30 cellular contexts compared by ENCODE assay signal in genomic region chr7:84013616-84014240, GRCh38.
DNase-seq lines count a peak whose midpoint lies in the region; ATAC-seq, FAIRE-seq and TF ChIP-seq lines count a peak whose summit lies in the region.
"Had no signal": no experiment of that assay in that cellular context is flagged by ENCODE, and none has a peak within 500 bp of the region (broad histone marks: within the 10 kb centered on the region; RNA-seq: fewer than 3 reads in every experiment).

No MANE protein-coding gene starts in this region.

- no peaks in the 10 kb centered on the region for H4K20me1 ChIP-seq in H1 (replicated peaks in 1 of 2; ENCODE audit: control insufficient read depth in 1 of 2, insufficient read depth in 2 of 2, low read length in 2 of 2)

- H3K56ac ChIP-seq in H1 (replicated peaks; ENCODE audit: insufficient read length, low read depth, low read length) = no peak overlapping the region

- no peaks in the 10 kb centered on the region for H3K79me1 ChIP-seq in H1 (ENCODE audit: low read depth, low read length)

- peak; percentile 55 for ATAC-seq in GM18868 (IDR thresholded peaks at IDR 0.05; ENCODE audit: unreplicated experiment)
- no peak for ATAC-seq in esophagus mucosa
- no peak for ATAC-seq in GM18520 (IDR thresholded peaks at IDR 0.05; ENCODE audit: unreplicated experiment)
- ATAC-seq: natural killer cell treated with Interleukin-12 subunit alpha and Interleukin-12 subunit beta and Interleukin-15 and Interleukin-18, amount 100 ng/mL, for 72 hours; pancreas; stimulated activated memory B cell treated with anti-CD40 and anti-IgM and Interleukin-4, amounts not matched to agents 10 μg/mL and 1 μg/mL and 100 μg/mL, for 72 hours; upper lobe of right lung had no signal

- no peak overlapping the region for H2AK5ac ChIP-seq in H1 (ENCODE audit: low read depth, low read length)

- H2BK12ac ChIP-seq in H1 (ENCODE audit: low read depth, low read length) = no peak overlapping the region

- no peak overlapping the region for H3K9ac ChIP-seq in H1 (replicated peaks in 1 of 4; ENCODE audit: extremely low read depth in 1 of 4, low read depth in 3 of 4, low read length in 3 of 4)
- H3K9ac ChIP-seq: SK-N-SH had no signal

- H3K27me3 ChIP-seq in H1 (replicated peaks in 1 of 4; ENCODE audit: control insufficient read depth in 3 of 4, extremely low read depth in 1 of 4, insufficient read depth in 3 of 4, low read length in 3 of 4) = no peaks in the 10 kb centered on the region
- H3K27me3 ChIP-seq: adrenal gland, brain microvascular endothelial cell, esophagus muscularis mucosa, hepatocyte, pancreas, upper lobe of right lung had no signal

- no peak overlapping the region for H3K4me2 ChIP-seq in H1 (ENCODE audit: insufficient read depth in 1 of 2, low read depth in 2 of 2, low read length in 2 of 2)
- H3K4me2 ChIP-seq: hepatocyte, SK-N-SH had no signal

- no peak overlapping the region for H2BK120ac ChIP-seq in H1 (replicated peaks; ENCODE audit: low read depth, low read length)

- POLR2A ChIA-PET in H1 (lab: Charles Lee; ENCODE audit: partially characterized antibody) = interaction anchor here (0.6 kb wide), 1 partner anchor 27 kb away, joined by 4 read pairs; no protein-coding TSS in a partner anchor

- H3K4me3 ChIP-seq in H1 (ENCODE audit: extremely low read depth in 1 of 4, insufficient read depth in 2 of 4, low read depth in 3 of 4, low read length in 4 of 4) = no peak overlapping the region
- H3K4me3 ChIP-seq: adrenal gland, esophagus muscularis mucosa, hepatocyte, left ventricle myocardium inferior, pancreas, upper lobe of right lung had no signal

- no peak overlapping the region for H3K4ac ChIP-seq in H1 (replicated peaks; ENCODE audit: insufficient read length, low read depth, low read length)

- TF ChIP-seq RAD21 in H1 (IDR thresholded peaks at IDR 0.05 in 1 of 2, conservative IDR thresholded peaks at IDR 0.05 in 1 of 2; ENCODE audit: low read depth in 2 of 2, low read length in 2 of 2) = no peak

- CTCF ChIA-PET in H1 (lab: Charles Lee; ENCODE audit: partially characterized antibody) = interaction anchor here (0.6 to 1.3 kb wide), 5 partner anchors 9 to 77 kb away, joined by 3 read pairs; no protein-coding TSS in a partner anchor

- H3K23me2 ChIP-seq in H1 (ENCODE audit: low read depth, low read length) = no peaks in the 10 kb centered on the region

- H2BK20ac ChIP-seq in H1 (ENCODE audit: low read length) = no peak overlapping the region

- H3K79me2 ChIP-seq in H1 (ENCODE audit: control insufficient read depth in 1 of 2, insufficient read depth in 2 of 2, low read length in 2 of 2) = no peaks in the 10 kb centered on the region

- peaks cover 0 to 3% (median 0%) of the 10 kb centered on the region in 4 experiments; a peak in 1 of 7 replicates for H3K4me1 ChIP-seq in H1 (replicated peaks in 1 of 4; ENCODE audit: control insufficient read depth in 3 of 4, insufficient read depth in 4 of 4, low read length in 3 of 4)
- H3K4me1 ChIP-seq: adrenal gland, left ventricle myocardium inferior, pancreas, upper lobe of right lung had no signal

- H3K23ac ChIP-seq in H1 (ENCODE audit: insufficient read length) = no peak overlapping the region

- H2AFZ ChIP-seq in H1 (ENCODE audit: low read length) = no peak overlapping the region
- H2AFZ ChIP-seq: hepatocyte had no signal

- no peak for TF ChIP-seq EP300 in H1 (IDR thresholded peaks at IDR 0.05; ENCODE audit: borderline replicate concordance in 1 of 2, low read depth in 2 of 2, low read length in 2 of 2)

- H2BK15ac ChIP-seq in H1 (ENCODE audit: low read length) = no peak overlapping the region

- no peak overlapping the region for H3K27ac ChIP-seq in H1 (ENCODE audit: low read depth, low read length)
- H3K27ac ChIP-seq: adrenal gland, brain microvascular endothelial cell, esophagus muscularis mucosa, hepatocyte, left ventricle myocardium inferior, pancreas, upper lobe of right lung, WERI-Rb-1 had no signal

- no peak overlapping the region for H4K91ac ChIP-seq in H1 (replicated peaks; ENCODE audit: insufficient read length, low read length)

- H4K5ac ChIP-seq in H1 (ENCODE audit: insufficient read length, low read depth, low read length) = no peak overlapping the region

- DNase-seq in ELF-1 (ENCODE audit: low read depth, low spot score) (peak; percentile 14), MV-4-11 (lab: John Stamatoyannopoulos, UW) (peak; percentile 12), H1 (ENCODE audit: low read depth in 1 of 2, low spot score in 2 of 2) (no peak), hypothalamus (lab: John Stamatoyannopoulos, UW) (no peak), NCI-H524 (lab: John Stamatoyannopoulos, UW) (no peak)
- DNase-seq: adrenal gland; brain microvascular endothelial cell; CD4-positive, alpha-beta memory T cell; effector CD8-positive, alpha-beta T cell; HCEC 1CT; KG1; left ventricle myocardium inferior; NCI-H1436 treated with DMSO at 0.1 percent for 48 hours; NCI-H510A treated with DMSO at 0.1 percent for 48 hours; pancreas; RPMI8226; SK-N-SH; stimulated activated CD4-positive, alpha-beta T cell treated with anti-CD3 and anti-CD28 coated beads, Interleukin-2, amount 100 ng/mL, for 48 hours; upper lobe of right lung; WERI-Rb-1 had no signal

- no peaks in the 10 kb centered on the region for H3K9me3 ChIP-seq in H1 (ENCODE audit: insufficient read depth in 2 of 2, low read depth in 1 of 2, low read length in 1 of 2)
- H3K9me3 ChIP-seq: adrenal gland, esophagus muscularis mucosa, left ventricle myocardium inferior, pancreas, SK-N-SH, upper lobe of right lung had no signal

- no peak overlapping the region for H4K8ac ChIP-seq in H1 (ENCODE audit: extremely low read depth, insufficient read depth, low read length)

- H3K14ac ChIP-seq in H1 (ENCODE audit: insufficient read length) = no peak overlapping the region

- 82% methylated on average over 6 of the region's 6 CpGs; no CpG with 5 or more reads in 1 of the 2 experiments for WGBS in H1 (ENCODE audit: extremely low coverage in 1 of 2, insufficient coverage in 1 of 2, insufficient read length in 1 of 2, insufficient replicate concordance in 2 of 2, low coverage in 1 of 2, low lambda C conversion rate in 2 of 2, missing lambda C conversion rate in 1 of 2), 2 experiments

- H3K18ac ChIP-seq in H1 (ENCODE audit: extremely low read depth, low read length) = no peak overlapping the region

- H2BK5ac ChIP-seq in H1 (ENCODE audit: low read depth, low read length) = no peak overlapping the region

- H3K36me3 ChIP-seq in H1 (ENCODE audit: control insufficient read depth in 2 of 4, insufficient read depth in 4 of 4, low read length in 3 of 4) = peaks cover 0 to 3% (median 0%) of the 10 kb centered on the region in 4 experiments; a peak in 1 of 8 replicates
- H3K36me3 ChIP-seq: adrenal gland, brain microvascular endothelial cell, left ventricle myocardium inferior, pancreas, upper lobe of right lung, WERI-Rb-1 had no signal

- FAIRE-seq in H1 (lab: Jason Lieb, UNC) = no peak
- FAIRE-seq: colon, G401.6, GM18507 had no signal

- no peak for TF ChIP-seq CTCF in H1 (IDR thresholded peaks at IDR 0.05; ENCODE audit: control extremely low read depth in 1 of 3, insufficient read depth in 1 of 3, low read depth in 1 of 3, low read length in 3 of 3)

- TF ChIP-seq POLR2A in H1 (IDR thresholded peaks at IDR 0.05; ENCODE audit: control extremely low read depth in 1 of 2, low read depth in 2 of 2, low read length in 2 of 2) = no peak

TF ChIP-seq in H1, 55 proteins besides CTCF, POLR2A, EP300 and RAD21:
- peak; percentile 65 for TF ChIP-seq ATF3 (IDR thresholded peaks at IDR 0.05; ENCODE audit: insufficient read depth, low read depth, low read length)
- TF ChIP-seq CEBPB (IDR thresholded peaks at IDR 0.05; ENCODE audit: low read depth, low read length) = peak; percentile 86
- no peak for TF ChIP-seq RNF2 (IDR thresholded peaks at IDR 0.05; ENCODE audit: borderline replicate concordance, low read depth, low read length, missing control alignments, poor library complexity, severe bottlenecking)

Comparison
In these comparisons a context has a peak if more than half of its experiments do, and no peak if none do; other contexts are left out.
1. DNase-seq: peak in ELF-1 (single experiment) and MV-4-11 (single experiment); none in H1 (0 of 2), hypothalamus (0 of 51) and NCI-H524 (0 of 2).